Comparison of ENCODE assay signal across 2 cellular contexts in genomic region chr7:45975847-45976484, GRCh38.
TF ChIP-seq lines count a peak whose summit lies in the region.

No MANE protein-coding gene starts in this region.

TF ChIP-seq in HCT116, 20 proteins besides CTCF, POLR2A, EP300 and RAD21:
- TF ChIP-seq CEBPB (IDR thresholded peaks at IDR 0.05; ENCODE audit: low read depth) (no peak), SRF (IDR thresholded peaks at IDR 0.05; ENCODE audit: low read depth) (no peak), EZH2 (IDR thresholded peaks at IDR 0.05) (no peak), JUND (IDR thresholded peaks at IDR 0.05) (no peak), SIN3A (IDR thresholded peaks at IDR 0.05; ENCODE audit: low read depth) (no peak), FOSL1 (IDR thresholded peaks at IDR 0.05; ENCODE audit: low read depth) (no peak), EZH2phosphoT487 (IDR thresholded peaks at IDR 0.05; ENCODE audit: borderline replicate concordance) (no peak)

TF ChIP-seq in H1, 55 proteins besides CTCF, POLR2A, EP300 and RAD21:
- TF ChIP-seq JUND (IDR thresholded peaks at IDR 0.05; ENCODE audit: low read length) (no peak), TCF12 (IDR thresholded peaks at IDR 0.05; ENCODE audit: low read depth, low read length) (no peak), JUN (IDR thresholded peaks at IDR 0.05; ENCODE audit: low read depth, low read length) (no peak), SIX5 (IDR thresholded peaks at IDR 0.05; ENCODE audit: low read depth, low read length) (no peak), RNF2 (IDR thresholded peaks at IDR 0.05; ENCODE audit: borderline replicate concordance, low read depth, low read length, missing control alignments, poor library complexity, severe bottlenecking) (no peak), TBP (IDR thresholded peaks at IDR 0.05; ENCODE audit: low read depth, low read length) (no peak), SAP30 (IDR thresholded peaks at IDR 0.05; ENCODE audit: insufficient read depth, insufficient replicate concordance, low read length) (no peak), BRCA1 (IDR thresholded peaks at IDR 0.05; ENCODE audit: low read depth, low read length) (no peak), POU5F1 (IDR thresholded peaks at IDR 0.05; ENCODE audit: low read depth, low read length) (no peak), RBBP5 (IDR thresholded peaks at IDR 0.05; ENCODE audit: borderline replicate concordance, low read depth, low read length) (no peak), NANOG (IDR thresholded peaks at IDR 0.05; ENCODE audit: insufficient read depth, low read depth, low read length, poor library complexity, severe bottlenecking) (no peak), MAX (IDR thresholded peaks at IDR 0.05) (no peak)
TF ChIP-seq in H1: peak in this region for 0.
